Comparison of ENCODE assay signal across 1 cellular context in the genomic region with DNA sequence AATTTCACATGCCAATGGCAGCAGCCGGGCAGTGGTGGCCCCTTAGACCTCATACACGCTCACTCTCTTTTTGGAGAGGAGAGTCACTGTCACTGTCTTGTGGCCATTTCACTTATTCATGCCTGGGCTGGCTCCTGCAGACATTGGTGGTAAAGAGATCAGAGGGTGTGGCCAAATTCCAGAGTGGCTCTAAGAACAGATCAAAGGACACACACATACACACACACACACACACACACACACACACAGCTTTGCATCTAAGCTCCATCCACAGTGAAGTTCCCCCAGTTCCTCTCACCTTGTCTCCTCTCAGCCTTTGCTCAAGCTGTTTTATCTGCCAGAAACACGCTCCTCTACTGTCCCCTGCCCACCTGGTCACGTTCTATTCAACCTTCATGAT.
A peak's percentile ranks its signal among the peaks of the same experiment; 100 is the strongest.
TF ChIP-seq lines count a peak whose summit lies in the region.

No MANE protein-coding gene starts in this region.

TF ChIP-seq in HepG2, 621 proteins besides CTCF, POLR2A, EP300 and RAD21 (continued from another document):
- TF ChIP-seq, protein P1, sequence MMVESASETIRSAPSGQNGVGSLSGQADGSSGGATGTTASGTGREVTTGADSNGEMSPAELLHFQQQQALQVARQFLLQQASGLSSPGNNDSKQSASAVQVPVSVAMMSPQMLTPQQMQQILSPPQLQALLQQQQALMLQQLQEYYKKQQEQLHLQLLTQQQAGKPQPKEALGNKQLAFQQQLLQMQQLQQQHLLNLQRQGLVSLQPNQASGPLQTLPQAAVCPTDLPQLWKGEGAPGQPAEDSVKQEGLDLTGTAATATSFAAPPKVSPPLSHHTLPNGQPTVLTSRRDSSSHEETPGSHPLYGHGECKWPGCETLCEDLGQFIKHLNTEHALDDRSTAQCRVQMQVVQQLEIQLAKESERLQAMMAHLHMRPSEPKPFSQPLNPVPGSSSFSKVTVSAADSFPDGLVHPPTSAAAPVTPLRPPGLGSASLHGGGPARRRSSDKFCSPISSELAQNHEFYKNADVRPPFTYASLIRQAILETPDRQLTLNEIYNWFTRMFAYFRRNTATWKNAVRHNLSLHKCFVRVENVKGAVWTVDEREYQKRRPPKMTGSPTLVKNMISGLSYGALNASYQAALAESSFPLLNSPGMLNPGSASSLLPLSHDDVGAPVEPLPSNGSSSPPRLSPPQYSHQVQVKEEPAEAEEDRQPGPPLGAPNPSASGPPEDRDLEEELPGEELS (CRISPR knock-in tag; IDR thresholded peaks at IDR 0.05), result 0 out of 2 replicates have a peak, but pooled peaks have one; percentile 11
- TF ChIP-seq FOXJ3 (CRISPR knock-in tag; IDR thresholded peaks at IDR 0.05; ENCODE audit: borderline replicate concordance) (no peak), PRMT3 (CRISPR knock-in tag; IDR thresholded peaks at IDR 0.05; ENCODE audit: borderline replicate concordance, low read depth) (no peak), TGIF2 (CRISPR knock-in tag; IDR thresholded peaks at IDR 0.05) (0 out of 2 replicates have a peak, but pooled peaks have one; percentile 39), TRIM24 (CRISPR knock-in tag; IDR thresholded peaks at IDR 0.05) (no peak), ZNF567 (CRISPR knock-in tag; IDR thresholded peaks at IDR 0.05; ENCODE audit: borderline replicate concordance) (no peak), ZNF292 (CRISPR knock-in tag; IDR thresholded peaks at IDR 0.05; ENCODE audit: borderline replicate concordance, low read depth) (peak; percentile 36; the same call in 1 of the 2 replicates), TCF7 (IDR thresholded peaks at IDR 0.05; ENCODE audit: low read depth) (peak; percentile 84), MEIS2 (CRISPR knock-in tag; IDR thresholded peaks at IDR 0.05) (no peak), TBX3 (IDR thresholded peaks at IDR 0.05; ENCODE audit: borderline replicate concordance) (0 out of 2 replicates have a peak, but pooled peaks have one; percentile 19), HNF4G (IDR thresholded peaks at IDR 0.05; ENCODE audit: borderline replicate concordance, low read depth, low read length) (no peak), HNF4G (CRISPR knock-in tag; IDR thresholded peaks at IDR 0.05; ENCODE audit: borderline replicate concordance, low read depth) (no peak)
- TF ChIP-seq, protein P2, sequence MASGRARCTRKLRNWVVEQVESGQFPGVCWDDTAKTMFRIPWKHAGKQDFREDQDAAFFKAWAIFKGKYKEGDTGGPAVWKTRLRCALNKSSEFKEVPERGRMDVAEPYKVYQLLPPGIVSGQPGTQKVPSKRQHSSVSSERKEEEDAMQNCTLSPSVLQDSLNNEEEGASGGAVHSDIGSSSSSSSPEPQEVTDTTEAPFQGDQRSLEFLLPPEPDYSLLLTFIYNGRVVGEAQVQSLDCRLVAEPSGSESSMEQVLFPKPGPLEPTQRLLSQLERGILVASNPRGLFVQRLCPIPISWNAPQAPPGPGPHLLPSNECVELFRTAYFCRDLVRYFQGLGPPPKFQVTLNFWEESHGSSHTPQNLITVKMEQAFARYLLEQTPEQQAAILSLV (CRISPR knock-in tag; IDR thresholded peaks at IDR 0.05; ENCODE audit: borderline replicate concordance), result no peak
- TF ChIP-seq, protein P3, sequence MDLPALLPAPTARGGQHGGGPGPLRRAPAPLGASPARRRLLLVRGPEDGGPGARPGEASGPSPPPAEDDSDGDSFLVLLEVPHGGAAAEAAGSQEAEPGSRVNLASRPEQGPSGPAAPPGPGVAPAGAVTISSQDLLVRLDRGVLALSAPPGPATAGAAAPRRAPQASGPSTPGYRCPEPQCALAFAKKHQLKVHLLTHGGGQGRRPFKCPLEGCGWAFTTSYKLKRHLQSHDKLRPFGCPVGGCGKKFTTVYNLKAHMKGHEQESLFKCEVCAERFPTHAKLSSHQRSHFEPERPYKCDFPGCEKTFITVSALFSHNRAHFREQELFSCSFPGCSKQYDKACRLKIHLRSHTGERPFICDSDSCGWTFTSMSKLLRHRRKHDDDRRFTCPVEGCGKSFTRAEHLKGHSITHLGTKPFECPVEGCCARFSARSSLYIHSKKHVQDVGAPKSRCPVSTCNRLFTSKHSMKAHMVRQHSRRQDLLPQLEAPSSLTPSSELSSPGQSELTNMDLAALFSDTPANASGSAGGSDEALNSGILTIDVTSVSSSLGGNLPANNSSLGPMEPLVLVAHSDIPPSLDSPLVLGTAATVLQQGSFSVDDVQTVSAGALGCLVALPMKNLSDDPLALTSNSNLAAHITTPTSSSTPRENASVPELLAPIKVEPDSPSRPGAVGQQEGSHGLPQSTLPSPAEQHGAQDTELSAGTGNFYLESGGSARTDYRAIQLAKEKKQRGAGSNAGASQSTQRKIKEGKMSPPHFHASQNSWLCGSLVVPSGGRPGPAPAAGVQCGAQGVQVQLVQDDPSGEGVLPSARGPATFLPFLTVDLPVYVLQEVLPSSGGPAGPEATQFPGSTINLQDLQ (CRISPR knock-in tag; IDR thresholded peaks at IDR 0.05), result no peak
- TF ChIP-seq, protein P4, sequence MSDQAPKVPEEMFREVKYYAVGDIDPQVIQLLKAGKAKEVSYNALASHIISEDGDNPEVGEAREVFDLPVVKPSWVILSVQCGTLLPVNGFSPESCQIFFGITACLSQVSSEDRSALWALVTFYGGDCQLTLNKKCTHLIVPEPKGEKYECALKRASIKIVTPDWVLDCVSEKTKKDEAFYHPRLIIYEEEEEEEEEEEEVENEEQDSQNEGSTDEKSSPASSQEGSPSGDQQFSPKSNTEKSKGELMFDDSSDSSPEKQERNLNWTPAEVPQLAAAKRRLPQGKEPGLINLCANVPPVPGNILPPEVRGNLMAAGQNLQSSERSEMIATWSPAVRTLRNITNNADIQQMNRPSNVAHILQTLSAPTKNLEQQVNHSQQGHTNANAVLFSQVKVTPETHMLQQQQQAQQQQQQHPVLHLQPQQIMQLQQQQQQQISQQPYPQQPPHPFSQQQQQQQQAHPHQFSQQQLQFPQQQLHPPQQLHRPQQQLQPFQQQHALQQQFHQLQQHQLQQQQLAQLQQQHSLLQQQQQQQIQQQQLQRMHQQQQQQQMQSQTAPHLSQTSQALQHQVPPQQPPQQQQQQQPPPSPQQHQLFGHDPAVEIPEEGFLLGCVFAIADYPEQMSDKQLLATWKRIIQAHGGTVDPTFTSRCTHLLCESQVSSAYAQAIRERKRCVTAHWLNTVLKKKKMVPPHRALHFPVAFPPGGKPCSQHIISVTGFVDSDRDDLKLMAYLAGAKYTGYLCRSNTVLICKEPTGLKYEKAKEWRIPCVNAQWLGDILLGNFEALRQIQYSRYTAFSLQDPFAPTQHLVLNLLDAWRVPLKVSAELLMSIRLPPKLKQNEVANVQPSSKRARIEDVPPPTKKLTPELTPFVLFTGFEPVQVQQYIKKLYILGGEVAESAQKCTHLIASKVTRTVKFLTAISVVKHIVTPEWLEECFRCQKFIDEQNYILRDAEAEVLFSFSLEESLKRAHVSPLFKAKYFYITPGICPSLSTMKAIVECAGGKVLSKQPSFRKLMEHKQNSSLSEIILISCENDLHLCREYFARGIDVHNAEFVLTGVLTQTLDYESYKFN (CRISPR knock-in tag; conservative IDR thresholded peaks at IDR 0.05), result 0 out of 2 replicates have a peak, but pooled peaks have one; percentile 14
- TF ChIP-seq, protein P5, sequence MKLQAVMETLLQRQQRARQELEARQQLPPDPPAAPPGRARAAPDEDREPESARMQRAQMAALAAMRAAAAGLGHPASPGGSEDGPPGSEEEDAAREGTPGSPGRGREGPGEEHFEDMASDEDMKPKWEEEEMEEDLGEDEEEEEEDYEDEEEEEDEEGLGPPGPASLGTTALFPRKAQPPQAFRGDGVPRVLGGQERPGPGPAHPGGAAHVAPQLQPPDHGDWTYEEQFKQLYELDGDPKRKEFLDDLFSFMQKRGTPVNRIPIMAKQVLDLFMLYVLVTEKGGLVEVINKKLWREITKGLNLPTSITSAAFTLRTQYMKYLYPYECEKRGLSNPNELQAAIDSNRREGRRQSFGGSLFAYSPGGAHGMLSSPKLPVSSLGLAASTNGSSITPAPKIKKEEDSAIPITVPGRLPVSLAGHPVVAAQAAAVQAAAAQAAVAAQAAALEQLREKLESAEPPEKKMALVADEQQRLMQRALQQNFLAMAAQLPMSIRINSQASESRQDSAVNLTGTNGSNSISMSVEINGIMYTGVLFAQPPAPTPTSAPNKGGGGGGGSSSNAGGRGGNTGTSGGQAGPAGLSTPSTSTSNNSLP (IDR thresholded peaks at IDR 0.05; ENCODE audit: low read depth, low read length), result peak; percentile 41; the same call in 1 of the 2 replicates
